ENCODE assay signal across 9 cellular contexts in the genomic region with DNA sequence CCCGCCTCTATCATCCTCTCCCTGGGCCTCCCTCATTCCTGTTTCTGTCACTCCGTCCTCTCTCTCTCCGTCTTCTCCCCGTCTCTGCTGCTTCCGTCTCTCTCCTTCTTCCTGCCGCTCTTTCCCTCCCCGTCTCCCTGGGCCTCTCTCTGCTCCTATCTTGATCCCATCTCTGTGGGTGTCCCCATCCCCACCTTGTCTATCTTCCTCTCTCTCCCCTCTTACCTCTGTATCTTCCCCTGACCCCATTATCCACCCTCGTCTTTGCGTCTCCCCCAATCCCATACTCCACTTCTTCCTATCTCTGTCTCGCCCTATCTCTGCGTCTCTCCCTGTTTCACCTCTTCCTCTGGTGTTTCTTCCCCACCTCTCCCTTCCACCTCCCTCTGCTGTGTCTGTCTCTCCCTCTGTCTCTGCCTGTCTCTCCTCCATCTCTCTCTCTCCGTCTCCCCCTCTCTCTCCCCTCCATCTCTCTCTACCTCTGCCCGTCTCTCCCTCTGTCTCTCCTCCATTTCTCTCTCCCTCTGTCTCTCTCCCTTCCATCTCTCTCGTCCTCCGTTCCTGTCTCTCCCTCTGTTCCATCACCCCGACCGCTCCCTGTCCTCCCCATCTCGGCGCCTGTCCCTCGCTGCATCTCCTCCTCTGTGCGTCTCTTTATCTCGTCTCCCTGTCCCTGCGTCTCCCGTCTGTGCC. TPM values are rescaled to one million over a fixed set of nuclear protein-coding genes. Genes with fewer than 3 reads are reported as not detected.
DNase-seq lines count a peak whose midpoint lies in the region; ATAC-seq and TF ChIP-seq lines count a peak whose summit lies in the region.
"Had no signal": no experiment of that assay in that cellular context is flagged by ENCODE, and none has a peak within 500 bp of the region (broad histone marks: within the 10 kb centered on the region; RNA-seq: fewer than 3 reads in every experiment).

No MANE protein-coding gene starts in this region.

- H3K23ac ChIP-seq in mesenchymal stem cell (ENCODE audit: low read length in 2 of 2): no peak overlapping the region

- peak overlapping the region; percentile 99 for H3K9ac ChIP-seq in GM23248
- peak overlapping the region; percentile 92 for H3K9ac ChIP-seq in mesenchymal stem cell (ENCODE audit: low read length)

- peak overlapping the region; percentile 57 for H2BK15ac ChIP-seq in mesenchymal stem cell (ENCODE audit: low read depth, poor library complexity, severe bottlenecking)

- 9 to 12% methylated on average over 21 to 24 of the region's 24 CpGs for WGBS in GM23248 (ENCODE audit: low coverage in 1 of 2, low lambda C conversion rate in 2 of 2, missing lambda C conversion rate in 2 of 2), 2 experiments
- WGBS in mesenchymal stem cell: 25% methylated on average over 24 of the region's 24 CpGs

- peak overlapping the region; percentile 96 for H3K27ac ChIP-seq in 22Rv1
- H3K27ac ChIP-seq in GM23248: peak overlapping the region; percentile 91
- H3K27ac ChIP-seq in mesenchymal stem cell (ENCODE audit: low read length, poor library complexity, severe bottlenecking): no peak overlapping the region

- H3K79me2 ChIP-seq in GM23248 (ENCODE audit: insufficient read depth): no peaks in the 10 kb centered on the region

- no peak overlapping the region for H2BK5ac ChIP-seq in mesenchymal stem cell (ENCODE audit: low read depth, low read length, poor library complexity, severe bottlenecking)

- no peaks in the 10 kb centered on the region for H3K9me2 ChIP-seq in GM23248 (ENCODE audit: insufficient read depth)

- peak overlapping the region; percentile 97 for H4K8ac ChIP-seq in mesenchymal stem cell (ENCODE audit: low read length)

- ATAC-seq in activated naive CD8-positive, alpha-beta T cell treated with anti-CD3 and anti-CD28 coated beads, Interleukin-2, amount 50 U/mL, for 24 hours: peak; percentile 2
- ATAC-seq in HG03469 (IDR thresholded peaks at IDR 0.05; ENCODE audit: unreplicated experiment): no peak

- peaks cover 11% of the 10 kb centered on the region for H3K4me1 ChIP-seq in GM23248 (ENCODE audit: insufficient read depth)
- peaks cover 36% of the 10 kb centered on the region for H3K4me1 ChIP-seq in mesenchymal stem cell (ENCODE audit: control insufficient read depth, insufficient read depth, low read depth, low read length)

- peak; percentile 45 for DNase-seq in GM23248
- no peak for DNase-seq in activated naive CD8-positive, alpha-beta T cell treated with anti-CD3 and anti-CD28 coated beads, Interleukin-2, amount 50 U/mL, for 24 hours
- DNase-seq in mesenchymal stem cell: peak; percentile 37
- no peak for DNase-seq in NCI-H2081 (lab: John Stamatoyannopoulos, UW)
- DNase-seq in GDM1 (lab: John Stamatoyannopoulos, UW): no peak
- DNase-seq in activated CD8-positive, alpha-beta memory T cell treated with anti-CD3 and anti-CD28 coated beads, Interleukin-2, amount 50 U/mL, for 4 hours: no peak
- DNase-seq: NCI-H1436 treated with DMSO at 0.1 percent for 48 hours had no signal

- peak overlapping the region; percentile 89 for H2BK120ac ChIP-seq in mesenchymal stem cell (ENCODE audit: low read depth, low read length)

- H3K9me3 Mint-ChIP-seq in activated naive CD8-positive, alpha-beta T cell treated with anti-CD3 and anti-CD28 coated beads, Interleukin-2, amount 50 U/mL, for 24 hours: peaks cover 5% of the 10 kb centered on the region

- no peak for TF ChIP-seq CTCF in 22Rv1 (IDR thresholded peaks at IDR 0.05)

- H4K91ac ChIP-seq in mesenchymal stem cell (ENCODE audit: low read length): peak overlapping the region; percentile 2

- peak overlapping the region; percentile 78 for H3K27ac Mint-ChIP-seq in activated naive CD8-positive, alpha-beta T cell treated with anti-CD3 and anti-CD28 coated beads, Interleukin-2, amount 50 U/mL, for 24 hours

- H3K27me3 ChIP-seq in GM23248 (replicated peaks; ENCODE audit: insufficient read depth) (peaks cover 3% of the 10 kb centered on the region; the same call in 1 of the 2 replicates), mesenchymal stem cell (ENCODE audit: control insufficient read depth in 1 of 2, insufficient read depth in 1 of 2, low read length in 2 of 2) (peaks cover 28 to 33% of the 10 kb centered on the region in 2 experiments)

- H2AFZ ChIP-seq in GM23248 (peak overlapping the region; percentile 90), mesenchymal stem cell (ENCODE audit: low read depth, low read length) (peak overlapping the region; percentile 11)

- H3K4me3 ChIP-seq in GM23248: peak overlapping the region; percentile 92
- H3K4me3 ChIP-seq in mesenchymal stem cell (ENCODE audit: insufficient read depth in 1 of 2, low read depth in 1 of 2, low read length in 2 of 2): peak overlapping the region; percentile 48 to 88

- H3K36me3 ChIP-seq in GM23248 (ENCODE audit: low read depth) (no peaks in the 10 kb centered on the region), mesenchymal stem cell (ENCODE audit: control insufficient read depth in 1 of 2, insufficient read depth in 2 of 2, low read depth in 1 of 2, low read length in 2 of 2) (no peaks in the 10 kb centered on the region)

- H3K9me3 ChIP-seq in GM23248 (ENCODE audit: low read depth) (no peaks in the 10 kb centered on the region), mesenchymal stem cell (ENCODE audit: control insufficient read depth, low read length) (no peaks in the 10 kb centered on the region)

- H3K18ac ChIP-seq in mesenchymal stem cell (ENCODE audit: low read depth in 1 of 2, low read length in 2 of 2): peak overlapping the region; percentile 41 to 95

- peaks cover 39% of the 10 kb centered on the region for H3K27me3 Mint-ChIP-seq in activated naive CD8-positive, alpha-beta T cell treated with anti-CD3 and anti-CD28 coated beads, Interleukin-2, amount 50 U/mL, for 24 hours

- H3F3A ChIP-seq in GM23248 (ENCODE audit: insufficient read depth): peaks cover 19% of the 10 kb centered on the region

- H3K4me2 ChIP-seq in GM23248 (ENCODE audit: unreplicated experiment) (peak overlapping the region; percentile 98), mesenchymal stem cell (ENCODE audit: low read length, poor library complexity, severe bottlenecking) (peak overlapping the region; percentile 42)

- H3K4me1 Mint-ChIP-seq in activated naive CD8-positive, alpha-beta T cell treated with anti-CD3 and anti-CD28 coated beads, Interleukin-2, amount 50 U/mL, for 24 hours: peaks cover 36% of the 10 kb centered on the region

- H3K79me1 ChIP-seq in mesenchymal stem cell (replicated peaks; ENCODE audit: low read length, poor library complexity, severe bottlenecking): peaks cover 3% of the 10 kb centered on the region

- in situ Hi-C loops in GM23248 (cut with MboI): no loop called here

- H4K20me1 ChIP-seq in GM23248 (ENCODE audit: insufficient read depth): no peaks in the 10 kb centered on the region

- H3K36me3 Mint-ChIP-seq in activated naive CD8-positive, alpha-beta T cell treated with anti-CD3 and anti-CD28 coated beads, Interleukin-2, amount 50 U/mL, for 24 hours (ENCODE audit: low read depth): peaks cover 2% of the 10 kb centered on the region

- no peak overlapping the region for H2AK5ac ChIP-seq in mesenchymal stem cell (ENCODE audit: low read length, severe bottlenecking)

- H3K14ac ChIP-seq in mesenchymal stem cell (ENCODE audit: low read length in 2 of 2): peak overlapping the region in 1 of 2 experiments; percentile 53

- H2BK12ac ChIP-seq in mesenchymal stem cell (ENCODE audit: low read length in 2 of 2): peak overlapping the region in 1 of 2 experiments; percentile 2

- peak overlapping the region; percentile 41 to 86 for H3K4ac ChIP-seq in mesenchymal stem cell (ENCODE audit: low read depth in 1 of 2, low read length in 2 of 2)

- peak overlapping the region; percentile 87 for H3K4me3 Mint-ChIP-seq in activated naive CD8-positive, alpha-beta T cell treated with anti-CD3 and anti-CD28 coated beads, Interleukin-2, amount 50 U/mL, for 24 hours

RNA-seq across cellular contexts. Expression of a gene that starts 4.3 kb away (rescaled TPM):
- total RNA-seq in GM23248 (2014; rRNA removed; shearing (Covaris generic)): 0.54 and 0.76 TPM in 2 replicates
- 0.10 and 0.22 TPM in 2 replicates for polyA plus RNA-seq in GM23248 (2016; fragmentation: Nextera tagmentation; extraction: Ambion mirVana)
- 3.2 TPM for polyA plus RNA-seq in mesenchymal stem cell (2013, experiment 1 of 2)
- 2.7 TPM for polyA plus RNA-seq in mesenchymal stem cell (2013, experiment 2 of 2)

RNA-seq across cellular contexts. Expression of a gene that starts 6.4 kb away (rescaled TPM):
- total RNA-seq in GM23248 (2014; rRNA removed; shearing (Covaris generic)): 126 and 170 TPM in 2 replicates
- 231 and 242 TPM in 2 replicates for polyA plus RNA-seq in GM23248 (2016; fragmentation: Nextera tagmentation; extraction: Ambion mirVana)
- 602 TPM for polyA plus RNA-seq in mesenchymal stem cell (2013, experiment 1 of 2)
- polyA plus RNA-seq in mesenchymal stem cell (2013, experiment 2 of 2): 596 TPM

RNA-seq across cellular contexts. Expression of a gene that starts 33.6 kb away (rescaled TPM):
- not detected in 2 replicates for total RNA-seq in GM23248 (2014; rRNA removed; shearing (Covaris generic))
- polyA plus RNA-seq in GM23248 (2016; fragmentation: Nextera tagmentation; extraction: Ambion mirVana): not detected in 2 replicates
- polyA plus RNA-seq in mesenchymal stem cell (2013, experiment 1 of 2): not detected
- polyA plus RNA-seq in mesenchymal stem cell (2013, experiment 2 of 2): not detected

RNA-seq across cellular contexts. Expression of a gene that starts 34.0 kb away (rescaled TPM):
- total RNA-seq in GM23248 (2014; rRNA removed; shearing (Covaris generic)): 7.6 and 27.1 TPM in 2 replicates
- 8.6 and 9.9 TPM in 2 replicates for polyA plus RNA-seq in GM23248 (2016; fragmentation: Nextera tagmentation; extraction: Ambion mirVana)
- 3.7 TPM for polyA plus RNA-seq in mesenchymal stem cell (2013, experiment 1 of 2)
- 3.8 TPM for polyA plus RNA-seq in mesenchymal stem cell (2013, experiment 2 of 2)

RNA-seq across cellular contexts. Expression of a gene that starts 48.0 kb away (rescaled TPM):
- 36.6 and 38.7 TPM in 2 replicates for total RNA-seq in GM23248 (2014; rRNA removed; shearing (Covaris generic))
- polyA plus RNA-seq in GM23248 (2016; fragmentation: Nextera tagmentation; extraction: Ambion mirVana): 34.1 and 41.5 TPM in 2 replicates
- polyA plus RNA-seq in mesenchymal stem cell (2013, experiment 1 of 2): 10.0 TPM
- 9.0 TPM for polyA plus RNA-seq in mesenchymal stem cell (2013, experiment 2 of 2)

Comparison
In these comparisons a context has a peak if more than half of its experiments do, and no peak if none do; other contexts are left out.
1. DNase-seq: peak in GM23248 (single experiment) and mesenchymal stem cell (single experiment); none in activated naive CD8-positive, alpha-beta T cell treated with anti-CD3 and anti-CD28 coated beads, Interleukin-2, amount 50 U/mL, for 24 hours (single experiment), NCI-H2081 (0 of 2), GDM1 (single experiment) and activated CD8-positive, alpha-beta memory T cell treated with anti-CD3 and anti-CD28 coated beads, Interleukin-2, amount 50 U/mL, for 4 hours (single experiment).